Comparison of ENCODE assay signal across 10 cellular contexts in the genomic region with DNA sequence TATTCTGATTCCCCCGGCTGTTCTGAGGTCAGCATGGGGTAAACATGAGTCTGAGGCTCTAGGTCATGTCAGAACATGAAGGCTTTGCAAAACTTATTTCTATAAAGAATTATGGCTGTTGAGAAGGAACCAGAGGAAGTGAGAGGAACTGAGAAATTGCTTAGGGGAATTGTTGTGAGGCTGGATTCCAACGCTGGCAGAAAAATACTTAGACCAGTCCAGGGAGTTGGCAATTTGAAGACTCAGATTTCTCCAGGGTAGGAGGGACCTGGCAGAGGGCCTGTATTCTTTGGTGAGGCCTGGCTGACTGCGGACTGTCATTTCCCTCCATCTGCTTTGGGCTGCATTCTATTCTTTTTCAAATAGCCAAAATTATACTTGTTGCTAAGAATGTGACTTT.
DNase-seq lines count a peak whose midpoint lies in the region; ATAC-seq, FAIRE-seq and TF ChIP-seq lines count a peak whose summit lies in the region.
"Had no signal": no experiment of that assay in that cellular context is flagged by ENCODE, and none has a peak within 500 bp of the region (broad histone marks: within the 10 kb centered on the region; RNA-seq: fewer than 3 reads in every experiment).

No MANE protein-coding gene starts in this region.

- H3K9me3 ChIP-seq in right atrium auricular region, result no peaks in the 10 kb centered on the region

- ATAC-seq in HG03565 (IDR thresholded peaks at IDR 0.05; ENCODE audit: unreplicated experiment) (no peak), HG03097 (IDR thresholded peaks at IDR 0.05; ENCODE audit: low FRiP score, unreplicated experiment) (no peak)

- DNase-seq in HTR-8/SVneo (ENCODE audit: insufficient read length, low spot score) (peak; percentile 30), bronchial epithelial cell (ENCODE audit: low read depth) (peak; percentile 90), right atrium auricular region (ENCODE audit: low spot score) (peak; percentile 75), smooth muscle cell of the brain vasculature (ENCODE audit: low read depth, low spot score) (peak; percentile 9), KG1 (lab: John Stamatoyannopoulos, UW) (no peak), HK-2 (ENCODE audit: unreplicated experiment) (no peak)

- peaks cover 0 to 28% of the 10 kb centered on the region in 2 donors for H3K4me1 ChIP-seq in right atrium auricular region

- peak overlapping the region; percentile 50 to 60 for H3K27ac ChIP-seq in right atrium auricular region

- no peak for TF ChIP-seq CTCF in bronchial epithelial cell (IDR thresholded peaks at IDR 0.05; ENCODE audit: insufficient read depth, low read length, severe bottlenecking)
- no peak for TF ChIP-seq CTCF in right atrium auricular region (IDR thresholded peaks at IDR 0.05)

- H3K4me3 ChIP-seq in bronchial epithelial cell (ENCODE audit: low read depth, low read length) (no peak overlapping the region), right atrium auricular region (no peak overlapping the region)

- H3K36me3 ChIP-seq in bronchial epithelial cell (ENCODE audit: control insufficient read depth, insufficient read depth, low read length) (no peaks in the 10 kb centered on the region), right atrium auricular region (peaks cover 9% of the 10 kb centered on the region)

- FAIRE-seq in HTR-8/SVneo (lab: Jason Lieb, UNC) (no peak), bronchial epithelial cell (lab: Jason Lieb, UNC) (no peak)
- FAIRE-seq: endometrium, G401.6 had no signal

- no peaks in the 10 kb centered on the region for H3K27me3 ChIP-seq in bronchial epithelial cell (ENCODE audit: control insufficient read depth, insufficient read depth, low read length)
- no peaks in the 10 kb centered on the region for H3K27me3 ChIP-seq in right atrium auricular region

Comparison
In these comparisons a context has a peak if more than half of its experiments do, and no peak if none do; other contexts are left out.
1. DNase-seq: peak in HTR-8/SVneo (single experiment), bronchial epithelial cell (single experiment), right atrium auricular region (single experiment) and smooth muscle cell of the brain vasculature (single experiment); none in KG1 (single experiment) and HK-2 (single experiment).